In the genomic region with DNA sequence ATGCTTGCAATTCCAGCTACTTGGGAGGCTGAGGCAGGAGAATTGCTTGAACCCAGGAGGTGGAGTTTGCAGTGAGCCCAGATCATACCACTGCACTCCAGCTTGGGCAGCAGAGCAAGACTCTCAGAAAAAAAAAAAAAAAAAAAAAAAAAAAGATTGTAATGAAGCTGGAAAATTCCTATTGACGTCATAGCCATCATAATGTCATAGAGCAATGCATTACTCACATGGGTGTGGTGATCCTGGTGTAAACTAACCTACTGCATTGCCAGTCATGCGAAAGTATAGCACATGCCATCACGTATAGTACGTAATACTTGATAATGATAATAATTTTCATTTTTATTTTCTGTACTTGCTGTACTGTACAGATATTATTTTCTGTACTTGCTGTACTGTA, we compare ENCODE assay signal across 22 cellular contexts. TPM values are rescaled to one million over a fixed set of nuclear protein-coding genes. Genes with fewer than 3 reads are reported as not detected.
DNase-seq lines count a peak whose midpoint lies in the region; ATAC-seq and TF ChIP-seq lines count a peak whose summit lies in the region.
"Had no signal": no experiment of that assay in that cellular context is flagged by ENCODE, and none has a peak within 500 bp of the region (broad histone marks: within the 10 kb centered on the region; RNA-seq: fewer than 3 reads in every experiment).

No MANE protein-coding gene starts in this region.

- no peaks in the 10 kb centered on the region for H3K4me1 Mint-ChIP-seq in MCF 10A (ENCODE audit: insufficient read depth, unreplicated experiment)
- H3K4me1 Mint-ChIP-seq: activated naive CD4-positive, alpha-beta T cell treated with anti-CD3 and anti-CD28 coated beads, Interleukin-2, amount 10 ng/mL, durations not matched to agents 7 days and 5 days; stimulated activated memory B cell treated with anti-CD40 and anti-IgM and Interleukin-4, amounts not matched to agents 10 μg/mL and 1 μg/mL and 100 μg/mL, for 72 hours had no signal

- TF ChIP-seq CTCF in MCF 10A (IDR thresholded peaks at IDR 0.05; ENCODE audit: unreplicated experiment) (no peak), breast epithelium (IDR thresholded peaks at IDR 0.05) (no peak), fibroblast of lung (conservative IDR thresholded peaks at IDR 0.05 in 1 of 2, IDR thresholded peaks at IDR 0.05 in 1 of 2; ENCODE audit: low read depth in 1 of 2, low read length in 2 of 2) (no peak), upper lobe of left lung (IDR thresholded peaks at IDR 0.05) (no peak)

- no peaks in the 10 kb centered on the region for H4K20me1 ChIP-seq in fibroblast of lung (ENCODE audit: control insufficient read depth, extremely low read depth, insufficient read depth, low read length)

- TF ChIP-seq POLR2A in breast epithelium (IDR thresholded peaks at IDR 0.05) (no peak), upper lobe of left lung (IDR thresholded peaks at IDR 0.05) (no peak)

- H3K27me3 Mint-ChIP-seq in MCF 10A (ENCODE audit: insufficient read depth, unreplicated experiment) = no peaks in the 10 kb centered on the region
- H3K27me3 Mint-ChIP-seq: CD4-positive, alpha-beta T cell had no signal

- DNase-seq in MCF 10A (ENCODE audit: unreplicated experiment) (peak; percentile 46), breast epithelium (ENCODE audit: low spot score in 2 of 2) (no peak), SW480 (ENCODE audit: low spot score) (peak; percentile 2), fibroblast of lung (ENCODE audit: low read depth in 2 of 2) (peak; percentile 68 to 89), upper lobe of left lung (no peak), NCI-H1417 treated with DMSO at 0.1 percent for 48 hours (lab: John Stamatoyannopoulos, UW) (no peak), DMS153 (lab: John Stamatoyannopoulos, UW) (no peak)
- no peak for DNase-seq in stimulated activated CD4-positive, alpha-beta T cell treated with anti-CD3 and anti-CD28 coated beads, Interleukin-4, amount 100 ng/mL, for 24 hours
- DNase-seq: 8988T; activated CD4-positive, alpha-beta T cell treated with anti-CD3 and anti-CD28 coated beads for 48 hours; activated naive CD4-positive, alpha-beta T cell treated with anti-CD3 and anti-CD28 coated beads, Interleukin-2, amount 10 ng/mL, durations not matched to agents 7 days and 5 days; CD4-positive, alpha-beta T cell; effector CD4-positive, alpha-beta T cell; Kasumi-1; lower lobe of right lung; naive thymus-derived CD8-positive, alpha-beta T cell; NCI-H146; NCI-H2227 treated with DMSO at 0.1 percent for 48 hours; small intestine; transverse colon had no signal

- H3K4me3 ChIP-seq in breast epithelium = no peak overlapping the region
- no peak overlapping the region for H3K4me3 ChIP-seq in fibroblast of lung (replicated peaks in 1 of 4; ENCODE audit: control extremely low read depth in 1 of 4, insufficient read depth in 1 of 4, low read depth in 3 of 4, low read length in 4 of 4)
- H3K4me3 ChIP-seq in upper lobe of left lung = no peak overlapping the region
- H3K4me3 ChIP-seq: lower lobe of right lung, transverse colon had no signal

- CTCF ChIA-PET in MCF 10A (lab: Yijun Ruan, JAX) = interaction anchor here (0.8 kb wide), 1 partner anchor 58 kb away, joined by 4 read pairs; no protein-coding TSS in a partner anchor

- H3K9me3 Mint-ChIP-seq in MCF 10A (ENCODE audit: unreplicated experiment) = peaks cover 14% of the 10 kb centered on the region
- H3K9me3 Mint-ChIP-seq: activated naive CD4-positive, alpha-beta T cell treated with anti-CD3 and anti-CD28 coated beads, Interleukin-2, amount 10 ng/mL, durations not matched to agents 7 days and 5 days; CD4-positive, alpha-beta T cell; naive thymus-derived CD8-positive, alpha-beta T cell; stimulated activated memory B cell treated with anti-CD40 and anti-IgM and Interleukin-4, amounts not matched to agents 10 μg/mL and 1 μg/mL and 100 μg/mL, for 72 hours had no signal

- no peaks in the 10 kb centered on the region for H3K36me3 Mint-ChIP-seq in MCF 10A (ENCODE audit: insufficient read depth, unreplicated experiment)
- H3K36me3 Mint-ChIP-seq: activated naive CD4-positive, alpha-beta T cell treated with anti-CD3 and anti-CD28 coated beads, Interleukin-2, amount 10 ng/mL, durations not matched to agents 7 days and 5 days; naive thymus-derived CD8-positive, alpha-beta T cell; stimulated activated memory B cell treated with anti-CD40 and anti-IgM and Interleukin-4, amounts not matched to agents 10 μg/mL and 1 μg/mL and 100 μg/mL, for 72 hours had no signal

- no peak overlapping the region for H3K4me3 Mint-ChIP-seq in MCF 10A (ENCODE audit: unreplicated experiment)
- H3K4me3 Mint-ChIP-seq: activated naive CD4-positive, alpha-beta T cell treated with anti-CD3 and anti-CD28 coated beads, Interleukin-2, amount 10 ng/mL, durations not matched to agents 7 days and 5 days; CD4-positive, alpha-beta T cell; naive thymus-derived CD8-positive, alpha-beta T cell; stimulated activated memory B cell treated with anti-CD40 and anti-IgM and Interleukin-4, amounts not matched to agents 10 μg/mL and 1 μg/mL and 100 μg/mL, for 72 hours had no signal

- H3K27ac Mint-ChIP-seq in MCF 10A (ENCODE audit: low read depth, unreplicated experiment) = no peak overlapping the region
- H3K27ac Mint-ChIP-seq: activated naive CD4-positive, alpha-beta T cell treated with anti-CD3 and anti-CD28 coated beads, Interleukin-2, amount 10 ng/mL, durations not matched to agents 7 days and 5 days; CD4-positive, alpha-beta T cell; naive thymus-derived CD8-positive, alpha-beta T cell; stimulated activated memory B cell treated with anti-CD40 and anti-IgM and Interleukin-4, amounts not matched to agents 10 μg/mL and 1 μg/mL and 100 μg/mL, for 72 hours had no signal

- H3K4me1 ChIP-seq in breast epithelium (no peaks in the 10 kb centered on the region), fibroblast of lung (ENCODE audit: control insufficient read depth, extremely low read depth, insufficient read depth, low read length) (peaks cover 33% of the 10 kb centered on the region), upper lobe of left lung (peaks cover 0 to under 1% (median 0%) of the 10 kb centered on the region in 4 donors)
- H3K4me1 ChIP-seq: lower lobe of right lung had no signal

- H3K36me3 ChIP-seq in breast epithelium = no peaks in the 10 kb centered on the region
- no peaks in the 10 kb centered on the region for H3K36me3 ChIP-seq in fibroblast of lung (ENCODE audit: control insufficient read depth, insufficient read depth, low read length)
- H3K36me3 ChIP-seq in upper lobe of left lung = no peaks in the 10 kb centered on the region
- H3K36me3 ChIP-seq: lower lobe of right lung, transverse colon had no signal

- H3K79me2 ChIP-seq in fibroblast of lung (ENCODE audit: control insufficient read depth, insufficient read depth, low read length) = no peaks in the 10 kb centered on the region

- TF ChIP-seq EP300 in upper lobe of left lung (IDR thresholded peaks at IDR 0.05) = no peak

- H3K4me2 ChIP-seq in fibroblast of lung (ENCODE audit: extremely low read depth, insufficient read depth, low read length) = no peak overlapping the region

- BruUV-seq in MCF 10A (replicated peaks; lab: Mats Ljungman, UMichigan) = no TSS peak

- POLR2A ChIA-PET in MCF 10A (lab: Yijun Ruan, JAX) = no interaction called here

- H3K9me3 ChIP-seq in breast epithelium = no peaks in the 10 kb centered on the region
- no peaks in the 10 kb centered on the region for H3K9me3 ChIP-seq in fibroblast of lung (ENCODE audit: control insufficient read depth, insufficient read depth, low read depth, low read length)
- no peaks in the 10 kb centered on the region for H3K9me3 ChIP-seq in upper lobe of left lung
- H3K9me3 ChIP-seq: lower lobe of right lung, transverse colon had no signal

- H3K9ac ChIP-seq in fibroblast of lung (ENCODE audit: insufficient read depth, low read length) = no peak overlapping the region

- no peak for ATAC-seq in upper lobe of left lung (ENCODE audit: low FRiP score in 2 of 2)
- ATAC-seq: lower lobe of right lung; naive thymus-derived CD8-positive, alpha-beta T cell; stimulated activated memory B cell treated with anti-CD40 and anti-IgM and Interleukin-4, amounts not matched to agents 10 μg/mL and 1 μg/mL and 100 μg/mL, for 72 hours had no signal

- WGBS in upper lobe of left lung, 2 donors = 84 to 95% methylated on average over 4 of the region's 4 CpGs

- intact Hi-C loops in MCF 10A (cut with micrococcal nuclease) = no loop called here
- intact Hi-C loops in breast epithelium (cut with DNase I; ENCODE audit: low total_unique reads) = no loop called here

- no peak overlapping the region for H3K27ac ChIP-seq in breast epithelium
- H3K27ac ChIP-seq in fibroblast of lung (ENCODE audit: insufficient read depth, low read length) = peak overlapping the region; percentile 85
- no peak overlapping the region for H3K27ac ChIP-seq in upper lobe of left lung
- H3K27ac ChIP-seq: lower lobe of right lung, transverse colon had no signal

- no peaks in the 10 kb centered on the region for H3K27me3 ChIP-seq in breast epithelium
- H3K27me3 ChIP-seq in fibroblast of lung (ENCODE audit: control insufficient read depth, insufficient read depth, low read length) = no peaks in the 10 kb centered on the region
- H3K27me3 ChIP-seq in upper lobe of left lung = no peaks in the 10 kb centered on the region
- H3K27me3 ChIP-seq: transverse colon had no signal

- no peak overlapping the region for H2AFZ ChIP-seq in fibroblast of lung (ENCODE audit: low read length)

RNA-seq across cellular contexts. Expression of gene NID2, which starts 42.7 kb away (rescaled TPM):
- not detected in 2 replicates for total RNA-seq in MCF 10A (2022)
- total RNA-seq in breast epithelium = 10 to 100 TPM; 10.9 to 30.8 (median 14.2) TPM
- 93.7 and 181 TPM in 2 replicates for total RNA-seq in fibroblast of lung
- 394 and 2,513 TPM in 2 replicates for polyA plus RNA-seq in fibroblast of lung
- 225 and 1,654 TPM in 2 replicates for polyA plus RNA-seq in fibroblast of lung (2012)
- 553 and 3,045 TPM in 2 replicates for polyA minus RNA-seq in fibroblast of lung (ENCODE audit: low replicate concordance)
- total RNA-seq in upper lobe of left lung = 10 to 100 TPM in 2 of 6 donors, 1 to 10 TPM in 4; 4.9 to 33.5 (median 8.3) TPM
- total RNA-seq: naive thymus-derived CD8-positive, alpha-beta T cell; SK-MEL-5 had no signal

Comparison
In these comparisons a context has a peak if more than half of its experiments do, and no peak if none do; other contexts are left out.
1. DNase-seq: peak in MCF 10A (single experiment), SW480 (single experiment) and fibroblast of lung (2 of 2); none in breast epithelium (0 of 2), upper lobe of left lung (0 of 2), NCI-H1417 treated with DMSO at 0.1 percent for 48 hours (single experiment), stimulated activated CD4-positive, alpha-beta T cell treated with anti-CD3 and anti-CD28 coated beads, Interleukin-4, amount 100 ng/mL, for 24 hours (single experiment) and DMS153 (single experiment).